ENCODE assay signal across 22 cellular contexts in the genomic region with DNA sequence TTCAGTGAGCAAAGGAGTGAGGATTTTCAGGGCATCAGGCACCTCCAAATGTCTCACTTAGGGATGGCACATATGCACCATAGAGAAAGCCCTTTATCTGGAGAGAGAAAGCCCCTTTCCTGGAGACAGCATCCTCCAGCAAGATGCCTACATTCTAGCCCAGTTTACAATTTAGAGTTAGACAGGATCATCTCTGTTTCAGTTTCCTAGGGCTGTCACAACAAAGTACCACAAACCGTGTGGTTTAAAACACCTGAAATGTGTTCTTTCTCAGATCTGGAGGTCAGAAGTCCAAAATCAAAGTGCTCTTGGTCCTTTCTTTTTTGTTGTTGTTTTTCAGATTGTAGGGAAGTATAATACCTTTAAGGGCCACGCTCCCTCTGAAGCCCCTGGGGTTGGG.
DNase-seq lines count a peak whose midpoint lies in the region; ATAC-seq, FAIRE-seq and TF ChIP-seq lines count a peak whose summit lies in the region.
"Had no signal": no experiment of that assay in that cellular context is flagged by ENCODE, and none has a peak within 500 bp of the region (broad histone marks: within the 10 kb centered on the region; RNA-seq: fewer than 3 reads in every experiment).

No MANE protein-coding gene starts in this region.

- no peaks in the 10 kb centered on the region for H3K9me3 ChIP-seq in GM12878 (replicated peaks; ENCODE audit: control insufficient read depth, insufficient read depth, low read length)
- H3K9me3 ChIP-seq: Caco-2, heart right ventricle, left lung, neutrophil, SJSA1, suprapubic skin had no signal

- SMC1A ChIA-PET in GM12878 (lab: Charles Lee; ENCODE audit: uncharacterized antibody, unreplicated experiment): no interaction called here

- CTCF ChIA-PET in GM12878 (lab: Yijun Ruan, JAX): no interaction called here

- no peak for TF ChIP-seq CTCF in GM12878 (IDR thresholded peaks at IDR 0.05 in 2 of 3, conservative IDR thresholded peaks at IDR 0.05 in 1 of 3; ENCODE audit: control insufficient read depth in 2 of 3, extremely low read depth in 1 of 3, insufficient read depth in 1 of 3, low read depth in 3 of 3, low read length in 3 of 3)

- H3K36me3 ChIP-seq in GM12878 (ENCODE audit: control insufficient read depth in 2 of 2, insufficient read depth in 2 of 2, low read length in 1 of 2): no peaks in the 10 kb centered on the region; a peak in 1 of 4 replicates
- H3K36me3 ChIP-seq: heart right ventricle, left lung, neutrophil, suprapubic skin had no signal

- no peak overlapping the region for H3K4me2 ChIP-seq in GM12878 (ENCODE audit: control insufficient read depth, insufficient read depth)

- RAD21 ChIA-PET in GM12878 (lab: Charles Lee; ENCODE audit: unreplicated experiment): interaction anchor here (1.0 kb wide), 1 partner anchor 8 kb away, joined by 3 read pairs; no protein-coding TSS in a partner anchor

- FAIRE-seq in GM12878 (lab: Jason Lieb, UNC): no peak
- FAIRE-seq: colon had no signal

- TF ChIP-seq POLR2A in GM12878 (IDR thresholded peaks at IDR 0.05; ENCODE audit: low read depth, low read length): no peak

- H3K4me3 ChIP-seq in GM12878: no peak overlapping the region
- H3K4me3 ChIP-seq: heart right ventricle, left lung, SJSA1, suprapubic skin had no signal

- H3K4me1 ChIP-seq in GM12878 (ENCODE audit: control insufficient read depth, insufficient read depth, low read length): peaks cover 3% of the 10 kb centered on the region; the same call in 1 of the 2 replicates

- DNase-seq in GM12878 (ENCODE audit: low read depth, low spot score) (no peak), substantia nigra (lab: John Stamatoyannopoulos, UW) (no peak), DMS53 treated with DMSO at 0.1 percent for 48 hours (lab: John Stamatoyannopoulos, UW; ENCODE audit: unreplicated experiment) (no peak), NCI-H1436 treated with DMSO at 0.1 percent for 48 hours (lab: John Stamatoyannopoulos, UW) (no peak)
- DNase-seq: activated CD8-positive, alpha-beta T cell treated with anti-CD3 and anti-CD28 coated beads for 36 hours; activated T-cell treated with anti-CD3 and anti-CD28 coated beads, Interleukin-2, amount 50 U/mL, for 4 hours; Caco-2; heart right ventricle; HFFc6; left lung; NCI-H1436; NCI-H2171 treated with DMSO at 0.1 percent for 48 hours; NCI-H69; T-helper 2 cell had no signal

- H4K20me1 ChIP-seq in GM12878 (ENCODE audit: control insufficient read depth, insufficient read depth): peaks cover 4% of the 10 kb centered on the region; the same call in 1 of the 2 replicates

- in situ Hi-C loops in GM12878 (cut with MboI): no loop called here

- H3K27ac ChIP-seq in GM12878 (ENCODE audit: control insufficient read depth, insufficient read depth) (no peak overlapping the region), substantia nigra (ENCODE audit: low read depth, low read length, poor library complexity, severe bottlenecking) (peak overlapping the region; percentile 19)
- H3K27ac ChIP-seq: left lung, neutrophil, SJSA1 had no signal

- no peaks in the 10 kb centered on the region for H3K79me2 ChIP-seq in GM12878 (ENCODE audit: control insufficient read depth, insufficient read depth, low read length)

- H3K27me3 ChIP-seq in GM12878 (replicated peaks in 1 of 2; ENCODE audit: control insufficient read depth in 2 of 2, insufficient read depth in 2 of 2, low read length in 1 of 2): no peaks in the 10 kb centered on the region
- H3K27me3 ChIP-seq: heart right ventricle, left lung, neutrophil, SJSA1, suprapubic skin had no signal

- 47% methylated on average over 2 of the region's 2 CpGs for WGBS in GM12878 (ENCODE audit: insufficient coverage, insufficient replicate concordance, low lambda C conversion rate, missing lambda C conversion rate)

- no peak for TF ChIP-seq EP300 in GM12878 (IDR thresholded peaks at IDR 0.05; ENCODE audit: borderline replicate concordance in 1 of 2, control insufficient read depth in 1 of 2, low read depth in 2 of 2, low read length in 2 of 2)

- TF ChIP-seq RAD21 in GM12878 (IDR thresholded peaks at IDR 0.05; ENCODE audit: insufficient read depth, low read depth, low read length): no peak

- intact Hi-C loops in GM12878 (cut with micrococcal nuclease; ENCODE audit: unreplicated experiment): no loop called here

- no peak overlapping the region for H3K9ac ChIP-seq in GM12878 (ENCODE audit: control insufficient read depth, insufficient read depth, low read length)

- no peak overlapping the region for H2AFZ ChIP-seq in GM12878 (ENCODE audit: control insufficient read depth, low read depth, low read length)

- POLR2A ChIA-PET in GM12878 (lab: Charles Lee): no interaction called here

- ATAC-seq in GM18909 (IDR thresholded peaks at IDR 0.05; ENCODE audit: poor library complexity, unreplicated experiment): peak; percentile 57
- peak; percentile 61 for ATAC-seq in HG02973 (IDR thresholded peaks at IDR 0.05; ENCODE audit: unreplicated experiment)
- ATAC-seq in GM12878: peak; percentile 33; the same call in 1 of the 3 replicates
- ATAC-seq in GM21723 (IDR thresholded peaks at IDR 0.05; ENCODE audit: unreplicated experiment): no peak
- ATAC-seq: activated CD8-positive, alpha-beta T cell treated with anti-CD3 and anti-CD28 coated beads for 36 hours; activated T-cell treated with anti-CD3 and anti-CD28 coated beads, Interleukin-2, amount 50 U/mL, for 4 hours; left lung; WTC11 had no signal

- no TSS peak for BruUV-seq in GM12878 (replicated peaks; lab: Mats Ljungman, UMichigan)

TF ChIP-seq in GM12878, 131 proteins besides CTCF, POLR2A, EP300 and RAD21:
- TF ChIP-seq RUNX3 (IDR thresholded peaks at IDR 0.05; ENCODE audit: low read length): 0 out of 2 replicates have a peak, but pooled peaks have one; percentile 11
- TF ChIP-seq, protein P1, sequence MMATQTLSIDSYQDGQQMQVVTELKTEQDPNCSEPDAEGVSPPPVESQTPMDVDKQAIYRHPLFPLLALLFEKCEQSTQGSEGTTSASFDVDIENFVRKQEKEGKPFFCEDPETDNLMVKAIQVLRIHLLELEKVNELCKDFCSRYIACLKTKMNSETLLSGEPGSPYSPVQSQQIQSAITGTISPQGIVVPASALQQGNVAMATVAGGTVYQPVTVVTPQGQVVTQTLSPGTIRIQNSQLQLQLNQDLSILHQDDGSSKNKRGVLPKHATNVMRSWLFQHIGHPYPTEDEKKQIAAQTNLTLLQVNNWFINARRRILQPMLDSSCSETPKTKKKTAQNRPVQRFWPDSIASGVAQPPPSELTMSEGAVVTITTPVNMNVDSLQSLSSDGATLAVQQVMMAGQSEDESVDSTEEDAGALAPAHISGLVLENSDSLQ (IDR thresholded peaks at IDR 0.05): no peak
TF ChIP-seq in GM12878: peak in this region for 1.
